In the genomic region with DNA sequence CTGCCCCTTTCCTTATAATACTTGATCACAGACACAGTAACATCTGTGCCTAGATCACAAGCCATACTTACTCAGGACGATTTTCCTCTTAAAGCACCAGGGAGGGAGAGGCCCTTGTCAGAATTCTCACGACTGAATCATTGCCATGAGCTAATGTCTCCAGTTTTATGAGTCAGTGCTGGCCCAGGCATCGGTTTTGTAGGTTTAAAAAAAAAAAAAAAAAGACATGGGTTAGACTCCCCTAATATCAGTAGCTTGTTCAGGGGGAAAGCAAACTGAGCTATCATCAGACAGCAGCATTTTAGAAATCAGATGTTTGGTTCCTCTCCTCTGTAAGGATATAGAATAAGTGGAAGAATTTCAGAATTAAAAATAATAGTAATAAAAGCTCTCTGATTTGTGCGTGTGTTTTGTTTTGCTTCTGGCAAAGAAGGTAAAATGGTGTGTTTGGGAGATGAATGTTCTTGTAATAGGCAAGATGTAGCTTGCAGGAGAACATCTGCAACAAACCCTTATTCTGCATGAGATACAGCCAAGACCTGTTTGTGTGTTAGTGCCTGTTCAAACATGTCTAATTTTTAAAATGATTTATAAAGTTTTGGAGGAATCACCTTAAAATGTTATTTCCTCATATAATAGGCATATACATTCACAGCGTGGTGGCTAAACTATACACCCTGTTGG, we compare ENCODE assay signal across 14 cellular contexts.
A peak's percentile ranks its signal among the peaks of the same experiment; 100 is the strongest.
DNase-seq lines count a peak whose midpoint lies in the region; ATAC-seq and TF ChIP-seq lines count a peak whose summit lies in the region.
"Had no signal": no experiment of that assay in that cellular context is flagged by ENCODE, and none has a peak within 500 bp of the region (broad histone marks: within the 10 kb centered on the region; RNA-seq: fewer than 3 reads in every experiment).

No MANE protein-coding gene starts in this region.

- peak overlapping the region; percentile 72 for H3K27ac ChIP-seq in brain microvascular endothelial cell
- H3K27ac ChIP-seq in gastroesophageal sphincter, result no peak overlapping the region
- H3K27ac ChIP-seq: coronary artery, sigmoid colon had no signal

- DNase-seq in AG08395 (ENCODE audit: low spot score), result peak; percentile 86
- peak; percentile 80 for DNase-seq in HS-5 (ENCODE audit: low read depth)
- DNase-seq in brain microvascular endothelial cell, result peak; percentile 93
- peak; percentile 95 for DNase-seq in kidney tubule cell (ENCODE audit: low spot score)
- no peak for DNase-seq in stimulated activated CD4-positive, alpha-beta T cell treated with anti-CD3 and anti-CD28 coated beads, Interleukin-4, amount 100 ng/mL, for 4 hours
- DNase-seq in GDM1 (lab: John Stamatoyannopoulos, UW), result no peak
- no peak for DNase-seq in WTC11 (ENCODE audit: low spot score)
- DNase-seq: activated T-cell treated with anti-CD3 and anti-CD28 coated beads, Interleukin-2, amount 50 U/mL, for 1 hour; DMS79; NCI-H510A; sigmoid colon had no signal

- H3K4me3 Mint-ChIP-seq in WTC11, result no peak overlapping the region

- in situ Hi-C loops in brain microvascular endothelial cell (cut with HindIII; ENCODE audit: low pct_ligation_motif_present, low sequenced_read_pairs), result no loop called here

- no peaks in the 10 kb centered on the region for H3K36me3 Mint-ChIP-seq in WTC11

- H3K27ac Mint-ChIP-seq in WTC11, result no peak overlapping the region

- TF ChIP-seq CTCF in brain microvascular endothelial cell (IDR thresholded peaks at IDR 0.05; ENCODE audit: low read depth, low read length, missing control alignments) (no peak), gastroesophageal sphincter (IDR thresholded peaks at IDR 0.05) (no peak), WTC11 (IDR thresholded peaks at IDR 0.05) (no peak)

- POLR2A ChIA-PET in WTC11 (lab: Charles Lee), result no interaction called here

- no peak for TF ChIP-seq EP300 in gastroesophageal sphincter (IDR thresholded peaks at IDR 0.05)

- no peak for TF ChIP-seq POLR2A in gastroesophageal sphincter (IDR thresholded peaks at IDR 0.05)

- no peaks in the 10 kb centered on the region for H3K4me1 ChIP-seq in gastroesophageal sphincter
- H3K4me1 ChIP-seq: sigmoid colon had no signal

- CTCF ChIA-PET in WTC11 (lab: Charles Lee), result interaction anchor here (1.1 kb wide), 1 partner anchor 124 kb away, joined by 3 read pairs; no protein-coding TSS in a partner anchor

- WGBS in gastroesophageal sphincter (ENCODE audit: low coverage in 1 of 2), 2 donors, result 38 to 80% methylated on average over 3 to 4 of the region's 5 CpGs

- H3K4me3 ChIP-seq in brain microvascular endothelial cell (ENCODE audit: low read depth, low read length) (no peak overlapping the region), gastroesophageal sphincter (no peak overlapping the region)
- H3K4me3 ChIP-seq: coronary artery, sigmoid colon had no signal

- H3K36me3 ChIP-seq in brain microvascular endothelial cell (replicated peaks) (no peaks in the 10 kb centered on the region), gastroesophageal sphincter (no peaks in the 10 kb centered on the region)
- H3K36me3 ChIP-seq: sigmoid colon had no signal

- H3K4me1 Mint-ChIP-seq in WTC11, result peaks cover 7% of the 10 kb centered on the region; the same call in 1 of the 2 replicates

- H3K9me3 Mint-ChIP-seq in WTC11, result no peaks in the 10 kb centered on the region

- H3K27me3 Mint-ChIP-seq in WTC11 (ENCODE audit: low read depth), result no peaks in the 10 kb centered on the region

- H3K27me3 ChIP-seq in brain microvascular endothelial cell (replicated peaks) (no peaks in the 10 kb centered on the region), gastroesophageal sphincter (no peaks in the 10 kb centered on the region)
- H3K27me3 ChIP-seq: sigmoid colon had no signal

- ATAC-seq in gastroesophageal sphincter (no peak), WTC11 (no peak)
- ATAC-seq: left lobe of liver had no signal

- H3K9me3 ChIP-seq in gastroesophageal sphincter, result no peaks in the 10 kb centered on the region
- H3K9me3 ChIP-seq: sigmoid colon had no signal

TF ChIP-seq in WTC11, 78 proteins besides CTCF, POLR2A, EP300 and RAD21:
- TF ChIP-seq, protein P1, sequence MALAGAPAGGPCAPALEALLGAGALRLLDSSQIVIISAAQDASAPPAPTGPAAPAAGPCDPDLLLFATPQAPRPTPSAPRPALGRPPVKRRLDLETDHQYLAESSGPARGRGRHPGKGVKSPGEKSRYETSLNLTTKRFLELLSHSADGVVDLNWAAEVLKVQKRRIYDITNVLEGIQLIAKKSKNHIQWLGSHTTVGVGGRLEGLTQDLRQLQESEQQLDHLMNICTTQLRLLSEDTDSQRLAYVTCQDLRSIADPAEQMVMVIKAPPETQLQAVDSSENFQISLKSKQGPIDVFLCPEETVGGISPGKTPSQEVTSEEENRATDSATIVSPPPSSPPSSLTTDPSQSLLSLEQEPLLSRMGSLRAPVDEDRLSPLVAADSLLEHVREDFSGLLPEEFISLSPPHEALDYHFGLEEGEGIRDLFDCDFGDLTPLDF (CRISPR knock-in tag; IDR thresholded peaks at IDR 0.05), result no peak
- TF ChIP-seq, protein P2, sequence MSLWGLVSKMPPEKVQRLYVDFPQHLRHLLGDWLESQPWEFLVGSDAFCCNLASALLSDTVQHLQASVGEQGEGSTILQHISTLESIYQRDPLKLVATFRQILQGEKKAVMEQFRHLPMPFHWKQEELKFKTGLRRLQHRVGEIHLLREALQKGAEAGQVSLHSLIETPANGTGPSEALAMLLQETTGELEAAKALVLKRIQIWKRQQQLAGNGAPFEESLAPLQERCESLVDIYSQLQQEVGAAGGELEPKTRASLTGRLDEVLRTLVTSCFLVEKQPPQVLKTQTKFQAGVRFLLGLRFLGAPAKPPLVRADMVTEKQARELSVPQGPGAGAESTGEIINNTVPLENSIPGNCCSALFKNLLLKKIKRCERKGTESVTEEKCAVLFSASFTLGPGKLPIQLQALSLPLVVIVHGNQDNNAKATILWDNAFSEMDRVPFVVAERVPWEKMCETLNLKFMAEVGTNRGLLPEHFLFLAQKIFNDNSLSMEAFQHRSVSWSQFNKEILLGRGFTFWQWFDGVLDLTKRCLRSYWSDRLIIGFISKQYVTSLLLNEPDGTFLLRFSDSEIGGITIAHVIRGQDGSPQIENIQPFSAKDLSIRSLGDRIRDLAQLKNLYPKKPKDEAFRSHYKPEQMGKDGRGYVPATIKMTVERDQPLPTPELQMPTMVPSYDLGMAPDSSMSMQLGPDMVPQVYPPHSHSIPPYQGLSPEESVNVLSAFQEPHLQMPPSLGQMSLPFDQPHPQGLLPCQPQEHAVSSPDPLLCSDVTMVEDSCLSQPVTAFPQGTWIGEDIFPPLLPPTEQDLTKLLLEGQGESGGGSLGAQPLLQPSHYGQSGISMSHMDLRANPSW (CRISPR knock-in tag; conservative IDR thresholded peaks at IDR 0.05; ENCODE audit: low read depth), result no peak
- TF ChIP-seq JUN (CRISPR knock-in tag; IDR thresholded peaks at IDR 0.05) (no peak), ZNF263 (CRISPR knock-in tag; IDR thresholded peaks at IDR 0.05; ENCODE audit: low read depth) (no peak), ETV6 (CRISPR knock-in tag; IDR thresholded peaks at IDR 0.05) (no peak), CBFB (CRISPR knock-in tag; IDR thresholded peaks at IDR 0.05; ENCODE audit: low read depth) (no peak), RORB (CRISPR knock-in tag; IDR thresholded peaks at IDR 0.05) (no peak), JAZF1 (CRISPR knock-in tag; IDR thresholded peaks at IDR 0.05) (no peak)
- TF ChIP-seq, protein P3, sequence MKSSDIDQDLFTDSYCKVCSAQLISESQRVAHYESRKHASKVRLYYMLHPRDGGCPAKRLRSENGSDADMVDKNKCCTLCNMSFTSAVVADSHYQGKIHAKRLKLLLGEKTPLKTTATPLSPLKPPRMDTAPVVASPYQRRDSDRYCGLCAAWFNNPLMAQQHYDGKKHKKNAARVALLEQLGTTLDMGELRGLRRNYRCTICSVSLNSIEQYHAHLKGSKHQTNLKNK (CRISPR knock-in tag; IDR thresholded peaks at IDR 0.05), result no peak
- TF ChIP-seq, protein P4, sequence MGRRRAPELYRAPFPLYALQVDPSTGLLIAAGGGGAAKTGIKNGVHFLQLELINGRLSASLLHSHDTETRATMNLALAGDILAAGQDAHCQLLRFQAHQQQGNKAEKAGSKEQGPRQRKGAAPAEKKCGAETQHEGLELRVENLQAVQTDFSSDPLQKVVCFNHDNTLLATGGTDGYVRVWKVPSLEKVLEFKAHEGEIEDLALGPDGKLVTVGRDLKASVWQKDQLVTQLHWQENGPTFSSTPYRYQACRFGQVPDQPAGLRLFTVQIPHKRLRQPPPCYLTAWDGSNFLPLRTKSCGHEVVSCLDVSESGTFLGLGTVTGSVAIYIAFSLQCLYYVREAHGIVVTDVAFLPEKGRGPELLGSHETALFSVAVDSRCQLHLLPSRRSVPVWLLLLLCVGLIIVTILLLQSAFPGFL (CRISPR knock-in tag; IDR thresholded peaks at IDR 0.05; ENCODE audit: borderline replicate concordance), result no peak
TF ChIP-seq in WTC11: peak in this region for 0.

Comparison
In these comparisons a context has a peak if more than half of its experiments do, and no peak if none do; other contexts are left out.
1. DNase-seq: peak in AG08395 (single experiment), HS-5 (single experiment), brain microvascular endothelial cell (single experiment) and kidney tubule cell (single experiment); none in stimulated activated CD4-positive, alpha-beta T cell treated with anti-CD3 and anti-CD28 coated beads, Interleukin-4, amount 100 ng/mL, for 4 hours (0 of 2), GDM1 (single experiment) and WTC11 (single experiment).